Comparison of ENCODE assay signal across 25 cellular contexts in the genomic region with DNA sequence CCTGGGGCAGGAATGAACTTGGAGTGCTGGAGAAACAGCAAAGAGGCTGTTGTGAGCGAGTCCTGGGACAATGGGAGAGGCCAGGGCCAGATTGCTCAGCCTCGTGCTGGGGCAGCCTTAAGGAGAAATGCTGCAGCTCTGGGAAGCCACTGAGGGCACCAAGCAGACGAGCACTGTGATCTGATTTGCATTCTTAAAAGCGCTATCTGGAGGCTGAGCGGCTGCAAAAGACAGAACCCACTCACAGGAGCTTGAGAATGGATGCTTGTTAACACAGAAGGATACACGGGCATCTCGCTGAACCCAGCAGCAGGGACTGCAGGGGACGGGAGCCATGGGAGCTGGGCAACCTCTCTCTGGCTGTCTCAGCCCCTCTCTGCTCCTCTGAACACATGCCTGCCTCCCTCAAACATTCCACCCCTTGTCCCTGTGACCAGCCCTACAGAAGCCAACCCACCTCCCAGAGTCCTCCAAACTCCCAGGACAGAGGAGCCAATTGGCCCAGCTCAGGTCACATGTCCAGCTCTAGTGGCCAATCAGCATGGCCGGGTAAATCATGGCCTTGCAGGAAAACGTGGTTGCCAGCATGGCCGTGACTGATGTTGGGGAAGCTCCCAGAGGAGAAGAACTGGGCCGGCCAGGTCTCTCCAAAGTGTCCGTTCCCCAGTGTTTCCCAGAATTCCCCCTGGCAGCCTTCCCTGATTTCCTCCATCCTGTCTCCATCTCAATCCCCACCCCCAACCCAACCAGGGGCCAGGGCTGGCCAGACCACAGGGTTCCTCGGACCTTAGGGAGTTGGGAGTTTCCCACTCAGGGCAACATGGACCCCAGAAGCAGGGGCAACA.
"Had no signal": no experiment of that assay in that cellular context is flagged by ENCODE, and none has a peak within 500 bp of the region (broad histone marks: within the 10 kb centered on the region; RNA-seq: fewer than 3 reads in every experiment).

No MANE protein-coding gene starts in this region.

- H3K9me3 Mint-ChIP-seq: activated naive CD8-positive, alpha-beta T cell treated with anti-CD3 and anti-CD28 coated beads for 36 hours; activated T-cell treated with anti-CD3 and anti-CD28 coated beads, Interleukin-2, amount 50 U/mL, for 4 hours; activated T-helper 2 cell treated with anti-CD3 and anti-CD28 coated beads, Interferon-gamma antibody, Interleukin-2, Interleukin-4, amounts not matched to agents 10 μg/mL and 5 μg/mL and 100 μg/mL, durations not matched to agents 14 hours and 24 hours and 36 hours; memory B cell; stimulated activated effector memory CD8-positive, alpha-beta T cell treated with anti-CD3 and anti-CD28 coated beads, Interleukin-12 subunit alpha, Interleukin-12 subunit beta, amount 100 ng/mL, for 72 hours; T-helper 1 cell treated with Interleukin-12 subunit alpha and Interleukin-12 subunit beta and Interleukin-4 antibody, amounts not matched to agents 30 μg/mL and 1 μg/mL, for 36 hours had no signal

- H3K4me1 ChIP-seq: breast epithelium, esophagus muscularis mucosa, gastrocnemius medialis, stomach, uterus had no signal

- H3K27me3 Mint-ChIP-seq: activated naive CD8-positive, alpha-beta T cell treated with anti-CD3 and anti-CD28 coated beads for 36 hours had no signal

- H3K36me3 ChIP-seq: breast epithelium, esophagus muscularis mucosa, gastrocnemius medialis, stomach, uterus had no signal

- H3K27me3 ChIP-seq: breast epithelium, uterus had no signal

- H3K27ac Mint-ChIP-seq: activated naive CD8-positive, alpha-beta T cell treated with anti-CD3 and anti-CD28 coated beads for 36 hours; activated T-helper 2 cell treated with anti-CD3 and anti-CD28 coated beads, Interferon-gamma antibody, Interleukin-2, Interleukin-4, amounts not matched to agents 10 μg/mL and 5 μg/mL and 100 μg/mL, durations not matched to agents 14 hours and 24 hours and 36 hours; memory B cell; stimulated activated effector memory CD8-positive, alpha-beta T cell treated with anti-CD3 and anti-CD28 coated beads, Interleukin-12 subunit alpha, Interleukin-12 subunit beta, amount 100 ng/mL, for 72 hours; T-helper 1 cell treated with Interleukin-12 subunit alpha and Interleukin-12 subunit beta and Interleukin-4 antibody, amounts not matched to agents 30 μg/mL and 1 μg/mL, for 36 hours had no signal

- H3K9me3 ChIP-seq: breast epithelium, esophagus muscularis mucosa, gastrocnemius medialis, stomach, uterus had no signal

- H3K4me3 ChIP-seq: breast epithelium, coronary artery, esophagus muscularis mucosa, gastrocnemius medialis, skin epidermis, stomach, uterus had no signal

- H3K36me3 Mint-ChIP-seq: activated naive CD8-positive, alpha-beta T cell treated with anti-CD3 and anti-CD28 coated beads for 36 hours; memory B cell; stimulated activated effector memory CD8-positive, alpha-beta T cell treated with anti-CD3 and anti-CD28 coated beads, Interleukin-12 subunit alpha, Interleukin-12 subunit beta, amount 100 ng/mL, for 72 hours had no signal

- DNase-seq: activated CD4-positive, alpha-beta T cell treated with anti-CD3 and anti-CD28 coated beads for 4 hours; activated CD4-positive, alpha-beta T cell treated with anti-CD3 and anti-CD28 coated beads, Interleukin-2, amount 50 U/mL, for 48 hours; activated CD4-positive, CD25-positive, alpha-beta regulatory T cell; activated CD8-positive, alpha-beta memory T cell treated with anti-CD3 and anti-CD28 coated beads, Interleukin-2, amount 50 U/mL, for 48 hours; activated naive CD4-positive, alpha-beta T cell treated with Interleukin-2 at 50 U/mL for 16 hours; activated naive CD8-positive, alpha-beta T cell treated with anti-CD3 and anti-CD28 coated beads for 36 hours; activated T-cell treated with anti-CD3 and anti-CD28 coated beads, Interleukin-2, amount 50 U/mL, for 4 hours; cerebellar nuclear complex; gastrocnemius medialis; hypothalamus; islet precursor cell; left cardiac atrium; stimulated activated CD4-positive, alpha-beta T cell treated with anti-CD3 and anti-CD28 coated beads, Interleukin-2, amount 100 ng/mL, for 24 hours; stomach; T1000; trophoblast cell; uterus had no signal

- H3K27ac ChIP-seq: breast epithelium, coronary artery, esophagus muscularis mucosa, gastrocnemius medialis, skin epidermis, stomach, uterus had no signal

- ATAC-seq: activated T-cell treated with anti-CD3 and anti-CD28 coated beads, Interleukin-2, amount 50 U/mL, for 4 hours; gastrocnemius medialis; stimulated activated effector memory CD8-positive, alpha-beta T cell treated with anti-CD3 and anti-CD28 coated beads, Interleukin-12 subunit alpha, Interleukin-12 subunit beta, amount 100 ng/mL, for 72 hours had no signal

- H3K4me1 Mint-ChIP-seq: activated naive CD8-positive, alpha-beta T cell treated with anti-CD3 and anti-CD28 coated beads for 36 hours; memory B cell; stimulated activated effector memory CD8-positive, alpha-beta T cell treated with anti-CD3 and anti-CD28 coated beads, Interleukin-12 subunit alpha, Interleukin-12 subunit beta, amount 100 ng/mL, for 72 hours had no signal

- H3K4me3 Mint-ChIP-seq: activated naive CD8-positive, alpha-beta T cell treated with anti-CD3 and anti-CD28 coated beads for 36 hours; activated T-cell treated with anti-CD3 and anti-CD28 coated beads, Interleukin-2, amount 50 U/mL, for 4 hours; memory B cell; stimulated activated effector memory CD8-positive, alpha-beta T cell treated with anti-CD3 and anti-CD28 coated beads, Interleukin-12 subunit alpha, Interleukin-12 subunit beta, amount 100 ng/mL, for 72 hours; T-helper 1 cell treated with Interleukin-12 subunit alpha and Interleukin-12 subunit beta and Interleukin-4 antibody, amounts not matched to agents 30 μg/mL and 1 μg/mL, for 36 hours had no signal
